Comparison of ENCODE assay signal across 1 cellular context in genomic region chr7:142359694-142360279, GRCh38.
TF ChIP-seq lines count a peak whose summit lies in the region.

No MANE protein-coding gene starts in this region.

TF ChIP-seq in H1, 55 proteins besides CTCF, POLR2A, EP300 and RAD21 (continued from another document):
- TF ChIP-seq, protein P1, sequence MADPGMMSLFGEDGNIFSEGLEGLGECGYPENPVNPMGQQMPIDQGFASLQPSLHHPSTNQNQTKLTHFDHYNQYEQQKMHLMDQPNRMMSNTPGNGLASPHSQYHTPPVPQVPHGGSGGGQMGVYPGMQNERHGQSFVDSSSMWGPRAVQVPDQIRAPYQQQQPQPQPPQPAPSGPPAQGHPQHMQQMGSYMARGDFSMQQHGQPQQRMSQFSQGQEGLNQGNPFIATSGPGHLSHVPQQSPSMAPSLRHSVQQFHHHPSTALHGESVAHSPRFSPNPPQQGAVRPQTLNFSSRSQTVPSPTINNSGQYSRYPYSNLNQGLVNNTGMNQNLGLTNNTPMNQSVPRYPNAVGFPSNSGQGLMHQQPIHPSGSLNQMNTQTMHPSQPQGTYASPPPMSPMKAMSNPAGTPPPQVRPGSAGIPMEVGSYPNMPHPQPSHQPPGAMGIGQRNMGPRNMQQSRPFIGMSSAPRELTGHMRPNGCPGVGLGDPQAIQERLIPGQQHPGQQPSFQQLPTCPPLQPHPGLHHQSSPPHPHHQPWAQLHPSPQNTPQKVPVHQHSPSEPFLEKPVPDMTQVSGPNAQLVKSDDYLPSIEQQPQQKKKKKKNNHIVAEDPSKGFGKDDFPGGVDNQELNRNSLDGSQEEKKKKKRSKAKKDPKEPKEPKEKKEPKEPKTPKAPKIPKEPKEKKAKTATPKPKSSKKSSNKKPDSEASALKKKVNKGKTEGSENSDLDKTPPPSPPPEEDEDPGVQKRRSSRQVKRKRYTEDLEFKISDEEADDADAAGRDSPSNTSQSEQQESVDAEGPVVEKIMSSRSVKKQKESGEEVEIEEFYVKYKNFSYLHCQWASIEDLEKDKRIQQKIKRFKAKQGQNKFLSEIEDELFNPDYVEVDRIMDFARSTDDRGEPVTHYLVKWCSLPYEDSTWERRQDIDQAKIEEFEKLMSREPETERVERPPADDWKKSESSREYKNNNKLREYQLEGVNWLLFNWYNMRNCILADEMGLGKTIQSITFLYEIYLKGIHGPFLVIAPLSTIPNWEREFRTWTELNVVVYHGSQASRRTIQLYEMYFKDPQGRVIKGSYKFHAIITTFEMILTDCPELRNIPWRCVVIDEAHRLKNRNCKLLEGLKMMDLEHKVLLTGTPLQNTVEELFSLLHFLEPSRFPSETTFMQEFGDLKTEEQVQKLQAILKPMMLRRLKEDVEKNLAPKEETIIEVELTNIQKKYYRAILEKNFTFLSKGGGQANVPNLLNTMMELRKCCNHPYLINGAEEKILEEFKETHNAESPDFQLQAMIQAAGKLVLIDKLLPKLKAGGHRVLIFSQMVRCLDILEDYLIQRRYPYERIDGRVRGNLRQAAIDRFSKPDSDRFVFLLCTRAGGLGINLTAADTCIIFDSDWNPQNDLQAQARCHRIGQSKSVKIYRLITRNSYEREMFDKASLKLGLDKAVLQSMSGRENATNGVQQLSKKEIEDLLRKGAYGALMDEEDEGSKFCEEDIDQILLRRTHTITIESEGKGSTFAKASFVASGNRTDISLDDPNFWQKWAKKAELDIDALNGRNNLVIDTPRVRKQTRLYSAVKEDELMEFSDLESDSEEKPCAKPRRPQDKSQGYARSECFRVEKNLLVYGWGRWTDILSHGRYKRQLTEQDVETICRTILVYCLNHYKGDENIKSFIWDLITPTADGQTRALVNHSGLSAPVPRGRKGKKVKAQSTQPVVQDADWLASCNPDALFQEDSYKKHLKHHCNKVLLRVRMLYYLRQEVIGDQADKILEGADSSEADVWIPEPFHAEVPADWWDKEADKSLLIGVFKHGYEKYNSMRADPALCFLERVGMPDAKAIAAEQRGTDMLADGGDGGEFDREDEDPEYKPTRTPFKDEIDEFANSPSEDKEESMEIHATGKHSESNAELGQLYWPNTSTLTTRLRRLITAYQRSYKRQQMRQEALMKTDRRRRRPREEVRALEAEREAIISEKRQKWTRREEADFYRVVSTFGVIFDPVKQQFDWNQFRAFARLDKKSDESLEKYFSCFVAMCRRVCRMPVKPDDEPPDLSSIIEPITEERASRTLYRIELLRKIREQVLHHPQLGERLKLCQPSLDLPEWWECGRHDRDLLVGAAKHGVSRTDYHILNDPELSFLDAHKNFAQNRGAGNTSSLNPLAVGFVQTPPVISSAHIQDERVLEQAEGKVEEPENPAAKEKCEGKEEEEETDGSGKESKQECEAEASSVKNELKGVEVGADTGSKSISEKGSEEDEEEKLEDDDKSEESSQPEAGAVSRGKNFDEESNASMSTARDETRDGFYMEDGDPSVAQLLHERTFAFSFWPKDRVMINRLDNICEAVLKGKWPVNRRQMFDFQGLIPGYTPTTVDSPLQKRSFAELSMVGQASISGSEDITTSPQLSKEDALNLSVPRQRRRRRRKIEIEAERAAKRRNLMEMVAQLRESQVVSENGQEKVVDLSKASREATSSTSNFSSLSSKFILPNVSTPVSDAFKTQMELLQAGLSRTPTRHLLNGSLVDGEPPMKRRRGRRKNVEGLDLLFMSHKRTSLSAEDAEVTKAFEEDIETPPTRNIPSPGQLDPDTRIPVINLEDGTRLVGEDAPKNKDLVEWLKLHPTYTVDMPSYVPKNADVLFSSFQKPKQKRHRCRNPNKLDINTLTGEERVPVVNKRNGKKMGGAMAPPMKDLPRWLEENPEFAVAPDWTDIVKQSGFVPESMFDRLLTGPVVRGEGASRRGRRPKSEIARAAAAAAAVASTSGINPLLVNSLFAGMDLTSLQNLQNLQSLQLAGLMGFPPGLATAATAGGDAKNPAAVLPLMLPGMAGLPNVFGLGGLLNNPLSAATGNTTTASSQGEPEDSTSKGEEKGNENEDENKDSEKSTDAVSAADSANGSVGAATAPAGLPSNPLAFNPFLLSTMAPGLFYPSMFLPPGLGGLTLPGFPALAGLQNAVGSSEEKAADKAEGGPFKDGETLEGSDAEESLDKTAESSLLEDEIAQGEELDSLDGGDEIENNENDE (IDR thresholded peaks at IDR 0.05; ENCODE audit: insufficient replicate concordance, low read length): no peak
- TF ChIP-seq CHD1 (IDR thresholded peaks at IDR 0.05; ENCODE audit: low read depth, low read length): no peak
- TF ChIP-seq TAF1 (IDR thresholded peaks at IDR 0.05; ENCODE audit: low read depth, low read length): no peak
- TF ChIP-seq MAX (IDR thresholded peaks at IDR 0.05): no peak
- no peak for TF ChIP-seq SIX5 (IDR thresholded peaks at IDR 0.05; ENCODE audit: low read depth, low read length)
- TF ChIP-seq CBX8 (IDR thresholded peaks at IDR 0.05; ENCODE audit: borderline replicate concordance, low read depth, low read length): no peak
- TF ChIP-seq HDAC2 (IDR thresholded peaks at IDR 0.05; ENCODE audit: borderline replicate concordance in 1 of 2, low read depth in 2 of 2, low read length in 2 of 2): no peak
- no peak for TF ChIP-seq NANOG (IDR thresholded peaks at IDR 0.05; ENCODE audit: insufficient read depth, low read depth, low read length, poor library complexity, severe bottlenecking)
- TF ChIP-seq SP1 (IDR thresholded peaks at IDR 0.05; ENCODE audit: low read depth, low read length): no peak
